ENCODE assay signal across 8 cellular contexts in genomic region chr4:25914670-25915358, GRCh38. TPM values are rescaled to one million over a fixed set of nuclear protein-coding genes. Genes with fewer than 3 reads are reported as not detected.
DNase-seq lines count a peak whose midpoint lies in the region; ATAC-seq and TF ChIP-seq lines count a peak whose summit lies in the region.

No MANE protein-coding gene starts in this region.

- peaks cover 8% of the 10 kb centered on the region for H3K4me1 ChIP-seq in A673 (ENCODE audit: insufficient read depth, low read length, poor library complexity, severe bottlenecking)
- H3K4me1 ChIP-seq in GM23248 (ENCODE audit: insufficient read depth) = peaks cover 12% of the 10 kb centered on the region
- no peaks in the 10 kb centered on the region for H3K4me1 ChIP-seq in testis

- H4K20me1 ChIP-seq in GM23248 (ENCODE audit: insufficient read depth) = no peaks in the 10 kb centered on the region

- H3K79me2 ChIP-seq in GM23248 (ENCODE audit: insufficient read depth) = peaks cover 37% of the 10 kb centered on the region

- no peaks in the 10 kb centered on the region for H3K36me3 Mint-ChIP-seq in activated CD4-positive, alpha-beta memory T cell treated with anti-CD3 and anti-CD28 coated beads, Interleukin-2, amount 10 ng/mL, durations not matched to agents 7 days and 5 days (ENCODE audit: low read depth)

- POLR2A ChIA-PET in A673 (lab: Charles Lee; ENCODE audit: low non-redundant PET) = no interaction called here
- POLR2A ChIA-PET in activated CD4-positive, alpha-beta memory T cell treated with anti-CD3 and anti-CD28 coated beads, Interleukin-2, amount 10 ng/mL, durations not matched to agents 7 days and 5 days (lab: Charles Lee) = interaction anchor here (0.6 to 4.1 kb wide), 8 partner anchors 9 to 408 kb away, joined by 3 to 34 read pairs (median 14); no protein-coding TSS in a partner anchor

- H3K4me3 ChIP-seq in A673 (ENCODE audit: low read depth, low read length, poor library complexity, severe bottlenecking) (peak overlapping the region; percentile 68), GM23248 (peak overlapping the region; percentile 89), iPS-18c (ENCODE audit: insufficient read depth, low read depth, low read length) (peak overlapping the region; percentile 44), testis (peak overlapping the region; percentile 72 to 85)

- H3K36me3 ChIP-seq in A673 (ENCODE audit: insufficient read depth, low read length, poor library complexity, severe bottlenecking) = no peaks in the 10 kb centered on the region
- no peaks in the 10 kb centered on the region for H3K36me3 ChIP-seq in GM23248 (ENCODE audit: low read depth)
- no peaks in the 10 kb centered on the region for H3K36me3 ChIP-seq in testis (ENCODE audit: low read depth, missing control alignments)

- TF ChIP-seq CTCF in A673 (conservative IDR thresholded peaks at IDR 0.05; ENCODE audit: low read depth, low read length) = no peak
- TF ChIP-seq CTCF in testis (IDR thresholded peaks at IDR 0.05) = no peak

- H3F3A ChIP-seq in GM23248 (ENCODE audit: insufficient read depth) = no peaks in the 10 kb centered on the region

- peak overlapping the region; percentile 91 for H3K9ac ChIP-seq in GM23248

- ATAC-seq in left lobe of liver (no peak), GM19397 (IDR thresholded peaks at IDR 0.05; ENCODE audit: unreplicated experiment) (no peak)

- H3K27ac Mint-ChIP-seq in activated CD4-positive, alpha-beta memory T cell treated with anti-CD3 and anti-CD28 coated beads, Interleukin-2, amount 10 ng/mL, durations not matched to agents 7 days and 5 days = peak overlapping the region; percentile 90

- DNase-seq in A673 (ENCODE audit: low spot score) = no peak
- peak; percentile 55 for DNase-seq in GM23248
- DNase-seq in activated CD4-positive, alpha-beta memory T cell treated with anti-CD3 and anti-CD28 coated beads, Interleukin-2, amount 10 ng/mL, durations not matched to agents 7 days and 5 days = no peak
- no peak for DNase-seq in testis
- DNase-seq in HPDE6-E6E7 (ENCODE audit: extremely low spot score) = no peak
- DNase-seq in left lobe of liver (ENCODE audit: low spot score) = no peak

- H3K27me3 ChIP-seq in A673 (replicated peaks; ENCODE audit: insufficient read depth, low read depth, low read length, poor library complexity) (no peaks in the 10 kb centered on the region), GM23248 (replicated peaks; ENCODE audit: insufficient read depth) (no peaks in the 10 kb centered on the region), testis (no peaks in the 10 kb centered on the region)

- H3K9me2 ChIP-seq in GM23248 (ENCODE audit: insufficient read depth) = no peaks in the 10 kb centered on the region

- peaks cover 23% of the 10 kb centered on the region for H3K4me1 Mint-ChIP-seq in activated CD4-positive, alpha-beta memory T cell treated with anti-CD3 and anti-CD28 coated beads, Interleukin-2, amount 10 ng/mL, durations not matched to agents 7 days and 5 days

- no peaks in the 10 kb centered on the region for H3K9me3 Mint-ChIP-seq in activated CD4-positive, alpha-beta memory T cell treated with anti-CD3 and anti-CD28 coated beads, Interleukin-2, amount 10 ng/mL, durations not matched to agents 7 days and 5 days

- H3K9me3 ChIP-seq in A673 (ENCODE audit: low read depth, low read length, poor library complexity, severe bottlenecking) (no peaks in the 10 kb centered on the region), GM23248 (ENCODE audit: low read depth) (no peaks in the 10 kb centered on the region), iPS-18c (ENCODE audit: control insufficient read depth, insufficient read depth, low read length) (no peaks in the 10 kb centered on the region), testis (no peaks in the 10 kb centered on the region)

- no peaks in the 10 kb centered on the region for H3K27me3 Mint-ChIP-seq in activated CD4-positive, alpha-beta memory T cell treated with anti-CD3 and anti-CD28 coated beads, Interleukin-2, amount 10 ng/mL, durations not matched to agents 7 days and 5 days

- peak overlapping the region; percentile 92 for H3K4me3 Mint-ChIP-seq in activated CD4-positive, alpha-beta memory T cell treated with anti-CD3 and anti-CD28 coated beads, Interleukin-2, amount 10 ng/mL, durations not matched to agents 7 days and 5 days

- H3K27ac ChIP-seq in A673 (ENCODE audit: low read depth, low read length, poor library complexity, severe bottlenecking) (peak overlapping the region; percentile 56), GM23248 (peak overlapping the region; percentile 84), testis (peak overlapping the region; percentile 73 to 89)

- peak overlapping the region; percentile 88 for H3K4me2 ChIP-seq in GM23248 (ENCODE audit: unreplicated experiment)

- intact Hi-C loops in A673 (cut with micrococcal nuclease; ENCODE audit: unreplicated experiment) (loop anchor here (5.0 kb wide), 1 partner anchor 53 kb away; the partner anchor contains the start of gene SEL1L3), testis (cut with DNase I; ENCODE audit: low total_unique reads) (no loop called here)

- 32% methylated on average over 8 of the region's 8 CpGs for WGBS in GM23248 (ENCODE audit: low coverage in 1 of 2, low lambda C conversion rate in 2 of 2, missing lambda C conversion rate in 2 of 2), 2 experiments
- 24 to 33% methylated on average over 8 of the region's 8 CpGs for WGBS in testis, 2 donors

- CTCF ChIA-PET in A673 (lab: Charles Lee) = no interaction called here
- CTCF ChIA-PET in activated CD4-positive, alpha-beta memory T cell treated with anti-CD3 and anti-CD28 coated beads, Interleukin-2, amount 10 ng/mL, durations not matched to agents 7 days and 5 days (lab: Charles Lee) = interaction anchor here (1.0 to 1.5 kb wide), 3 partner anchors 24 to 410 kb away, joined by 3 to 4 read pairs (median 4); no protein-coding TSS in a partner anchor

- in situ Hi-C loops in GM23248 (cut with MboI) = no loop called here

- H2AFZ ChIP-seq in GM23248 = peak overlapping the region; percentile 98

- no TSS peak for BruUV-seq in A673 (replicated peaks; lab: Mats Ljungman, UMichigan)

- TF ChIP-seq POLR2A in testis (IDR thresholded peaks at IDR 0.05) = no peak

RNA-seq across cellular contexts. Expression of gene SMIM20, which starts 0.8 kb away (rescaled TPM):
- total RNA-seq in A673 (2021) = 25.2 and 30.2 TPM in 2 replicates
- 24.3 and 35.6 TPM in 2 replicates for total RNA-seq in GM23248 (2014; rRNA removed; shearing (Covaris generic))
- 53.0 and 53.7 TPM in 2 replicates for polyA plus RNA-seq in GM23248 (2016; fragmentation: Nextera tagmentation; extraction: Ambion mirVana)
- 10 to 100 TPM; 11.5 to 14.4 TPM for total RNA-seq in activated CD4-positive, alpha-beta memory T cell treated with anti-CD3 and anti-CD28 coated beads, Interleukin-2, amount 10 ng/mL, durations not matched to agents 7 days and 5 days
- 10 to 100 TPM; 31.3 to 38.3 TPM for total RNA-seq in testis
- 46.1 TPM for polyA plus RNA-seq in testis (ENCODE audit: insufficient read depth, low read depth, low replicate concordance)
- total RNA-seq in left lobe of liver = 20.4 TPM

RNA-seq across cellular contexts. Expression of gene SEL1L3, which starts 52.0 kb away (rescaled TPM):
- total RNA-seq in A673 (2021) (35.8 and 40.0 TPM in 2 replicates), testis (1 to 10 TPM; 5.0 to 6.9 TPM), left lobe of liver (5.0 TPM)
- total RNA-seq in GM23248 (2014; rRNA removed; shearing (Covaris generic)) = 62.8 and 101 TPM in 2 replicates
- polyA plus RNA-seq in GM23248 (2016; fragmentation: Nextera tagmentation; extraction: Ambion mirVana) (23.1 and 24.5 TPM in 2 replicates), testis (ENCODE audit: insufficient read depth, low read depth, low replicate concordance) (15.6 TPM)
- total RNA-seq in activated CD4-positive, alpha-beta memory T cell treated with anti-CD3 and anti-CD28 coated beads, Interleukin-2, amount 10 ng/mL, durations not matched to agents 7 days and 5 days = 10 to 100 TPM; 88.3 to 91.3 TPM
